Comparison of ENCODE assay signal across 22 cellular contexts in the genomic region with DNA sequence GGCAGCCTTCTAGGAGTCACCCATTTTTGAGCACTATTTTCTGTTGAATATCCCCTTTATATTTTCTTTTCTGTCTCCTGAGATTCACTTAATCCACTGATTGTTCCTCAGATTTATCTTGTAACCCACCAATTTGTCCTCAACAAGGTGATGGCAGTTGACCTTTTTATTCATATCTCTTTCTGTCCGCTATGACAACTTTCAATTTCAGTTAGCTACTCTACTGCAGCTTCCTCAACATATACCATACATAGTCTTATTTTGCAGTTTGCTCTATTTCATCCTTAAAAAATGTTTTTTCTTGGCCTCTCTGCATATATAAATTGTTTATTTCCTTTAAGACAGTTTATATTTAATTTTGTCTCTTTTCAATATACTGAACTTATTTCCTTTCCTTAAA.
"Had no signal": no experiment of that assay in that cellular context is flagged by ENCODE, and none has a peak within 500 bp of the region (broad histone marks: within the 10 kb centered on the region; RNA-seq: fewer than 3 reads in every experiment).

No MANE protein-coding gene starts in this region.

- H3K36me3 ChIP-seq: Peyer's patch, SJCRH30 had no signal

- H3K9me3 ChIP-seq: Peyer's patch, SJCRH30 had no signal

- H3K27me3 ChIP-seq: Peyer's patch, SJCRH30 had no signal

- ATAC-seq: PC-3, Right ventricle myocardium inferior, SK-N-SH treated with all-trans-retinoic acid at 6 μM for 48 hours had no signal

- H3K4me3 ChIP-seq: Peyer's patch, SJCRH30 had no signal

- H3K27ac ChIP-seq: HL-60, Peyer's patch, SJCRH30 had no signal

- H3K4me1 ChIP-seq: Peyer's patch, SJCRH30 had no signal

- DNase-seq: KBM-7; MV-4-11; NCI-H1048; NCI-H1105; NCI-H1417; NCI-H1436 treated with DMSO at 0.1 percent for 48 hours; NCI-H1694; NCI-H187 treated with DMSO at 0.1 percent for 48 hours; NCI-H2029 treated with DMSO at 0.1 percent for 48 hours; NCI-H2171 treated with DMSO at 0.1 percent for 48 hours; NCI-H524; NCI-H69; NCI-H774; NK-92 treated with Interleukin-12 subunit alpha and Interleukin-12 subunit beta, amount 100 ng/mL, for 24 hours; PC-3; Peyer's patch; SHP77 treated with DMSO at 0.1 percent for 48 hours; SJCRH30; T-helper 1 cell had no signal
